Comparison of ENCODE assay signal across 1 cellular context in the genomic region with DNA sequence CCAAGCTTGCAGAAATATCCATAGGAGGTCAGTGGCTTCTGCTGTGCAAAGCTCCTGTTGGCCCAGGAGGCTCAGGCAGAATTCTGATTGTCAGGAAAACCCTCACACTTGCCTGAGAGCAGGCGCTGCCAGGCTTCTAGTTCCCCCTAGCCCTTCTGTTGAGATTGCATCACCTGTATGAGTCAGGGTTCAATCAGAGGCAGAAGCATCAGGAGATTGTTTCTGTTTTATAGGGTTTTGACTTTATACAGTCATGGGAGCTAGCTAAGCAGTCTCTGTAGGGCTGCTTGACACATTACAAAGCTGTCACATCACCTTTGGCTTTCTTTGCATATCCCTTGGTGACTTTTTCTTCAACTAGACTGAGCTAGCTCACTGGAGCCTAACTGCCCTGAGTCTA.
A peak's percentile ranks its signal among the peaks of the same experiment; 100 is the strongest.
TF ChIP-seq lines count a peak whose summit lies in the region.

No MANE protein-coding gene starts in this region.

TF ChIP-seq in H1, 55 proteins besides CTCF, POLR2A, EP300 and RAD21:
- TF ChIP-seq NANOG (IDR thresholded peaks at IDR 0.05; ENCODE audit: insufficient read depth, low read depth, low read length, poor library complexity, severe bottlenecking) (no peak), JUND (IDR thresholded peaks at IDR 0.05; ENCODE audit: low read length) (peak; percentile 50; the same call in 1 of the 2 replicates), RFX5 (IDR thresholded peaks at IDR 0.05; ENCODE audit: borderline replicate concordance, low read depth, low read length) (no peak), CEBPB (IDR thresholded peaks at IDR 0.05; ENCODE audit: low read depth, low read length) (peak; percentile 68; the same call in 1 of the 2 replicates)
- TF ChIP-seq, protein P1, sequence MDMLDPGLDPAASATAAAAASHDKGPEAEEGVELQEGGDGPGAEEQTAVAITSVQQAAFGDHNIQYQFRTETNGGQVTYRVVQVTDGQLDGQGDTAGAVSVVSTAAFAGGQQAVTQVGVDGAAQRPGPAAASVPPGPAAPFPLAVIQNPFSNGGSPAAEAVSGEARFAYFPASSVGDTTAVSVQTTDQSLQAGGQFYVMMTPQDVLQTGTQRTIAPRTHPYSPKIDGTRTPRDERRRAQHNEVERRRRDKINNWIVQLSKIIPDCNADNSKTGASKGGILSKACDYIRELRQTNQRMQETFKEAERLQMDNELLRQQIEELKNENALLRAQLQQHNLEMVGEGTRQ (IDR thresholded peaks at IDR 0.05; ENCODE audit: low read length): no peak
